28 cellular contexts compared by ENCODE assay signal in the genomic region with DNA sequence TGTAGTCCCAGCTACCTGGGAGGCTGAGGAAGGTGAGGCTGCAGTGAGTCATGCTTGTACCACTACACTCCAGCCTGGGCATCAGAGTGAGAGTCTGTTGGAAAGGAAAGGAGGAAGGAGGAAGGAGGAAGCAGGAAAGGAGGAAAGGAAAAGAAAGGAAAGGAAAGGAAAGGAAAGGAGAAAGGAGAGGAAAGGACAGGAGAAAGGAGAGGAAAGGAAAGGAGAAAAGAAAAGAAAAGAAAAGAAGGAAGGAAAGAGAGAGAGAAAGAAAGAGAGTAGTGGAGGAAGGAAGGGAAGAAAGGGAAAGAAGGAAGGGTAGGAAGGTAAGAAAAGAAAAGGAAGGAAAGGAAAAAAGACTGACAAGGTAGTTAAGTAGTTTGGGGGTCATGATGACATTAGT.
"Had no signal": no experiment of that assay in that cellular context is flagged by ENCODE, and none has a peak within 500 bp of the region (broad histone marks: within the 10 kb centered on the region; RNA-seq: fewer than 3 reads in every experiment).

No MANE protein-coding gene starts in this region.

- H3K36me3 ChIP-seq: neural progenitor cell, ovary, right lobe of liver, sigmoid colon, stomach, thoracic aorta, thyroid gland, tibial nerve, upper lobe of right lung, uterus had no signal

- H3K9me3 ChIP-seq: ovary, psoas muscle, right lobe of liver, sigmoid colon, stomach, thoracic aorta, thyroid gland, tibial nerve, upper lobe of right lung, uterus had no signal

- H3K4me3 Mint-ChIP-seq: natural killer cell; nephron; neural progenitor cell; stimulated activated effector memory CD8-positive, alpha-beta T cell treated with anti-CD3 and anti-CD28 coated beads, Interleukin-12 subunit alpha, Interleukin-12 subunit beta, amount 100 ng/mL, for 72 hours; stimulated activated naive B cell treated with anti-CD40 and anti-IgM and Interleukin-4, amounts not matched to agents 10 μg/mL and 1 μg/mL and 100 μg/mL, for 72 hours; stimulated activated naive CD8-positive, alpha-beta T cell treated with anti-CD3 and anti-CD28 coated beads, Interleukin-15, Interleukin-2, amounts not matched to agents 100 ng/mL and 50 ng/mL, for 24 hours; type B pancreatic cell had no signal

- H3K4me1 Mint-ChIP-seq: nephron had no signal

- H3K4me1 ChIP-seq: neural progenitor cell, parathyroid adenoma, psoas muscle, right lobe of liver, thyroid gland, tibial nerve, uterus had no signal

- H3K27me3 ChIP-seq: neural progenitor cell, ovary, right lobe of liver, sigmoid colon, stomach, thyroid gland, tibial nerve, upper lobe of right lung, uterus had no signal

- H3K79me2 ChIP-seq: parathyroid adenoma had no signal

- H3K27ac ChIP-seq: neural progenitor cell, ovary, parathyroid adenoma, psoas muscle, right lobe of liver, sigmoid colon, stomach, thoracic aorta, thyroid gland, tibial nerve, upper lobe of right lung, uterus had no signal

- FAIRE-seq: small intestine had no signal

- H3K27ac Mint-ChIP-seq: natural killer cell; nephron; neural progenitor cell; progenitor cell of endocrine pancreas; stimulated activated effector memory CD8-positive, alpha-beta T cell treated with anti-CD3 and anti-CD28 coated beads, Interleukin-12 subunit alpha, Interleukin-12 subunit beta, amount 100 ng/mL, for 72 hours; stimulated activated naive B cell treated with anti-CD40 and anti-IgM and Interleukin-4, amounts not matched to agents 10 μg/mL and 1 μg/mL and 100 μg/mL, for 72 hours; stimulated activated naive CD8-positive, alpha-beta T cell treated with anti-CD3 and anti-CD28 coated beads, Interleukin-15, Interleukin-2, amounts not matched to agents 100 ng/mL and 50 ng/mL, for 24 hours; type B pancreatic cell had no signal

- H3K36me3 Mint-ChIP-seq: natural killer cell; neural progenitor cell; stimulated activated effector memory CD8-positive, alpha-beta T cell treated with anti-CD3 and anti-CD28 coated beads, Interleukin-12 subunit alpha, Interleukin-12 subunit beta, amount 100 ng/mL, for 72 hours; stimulated activated naive B cell treated with anti-CD40 and anti-IgM and Interleukin-4, amounts not matched to agents 10 μg/mL and 1 μg/mL and 100 μg/mL, for 72 hours had no signal

- H3K4me2 ChIP-seq: neural progenitor cell had no signal

- H3K9me3 Mint-ChIP-seq: natural killer cell; nephron; neural progenitor cell; stimulated activated effector memory CD8-positive, alpha-beta T cell treated with anti-CD3 and anti-CD28 coated beads, Interleukin-12 subunit alpha, Interleukin-12 subunit beta, amount 100 ng/mL, for 72 hours; stimulated activated naive B cell treated with anti-CD40 and anti-IgM and Interleukin-4, amounts not matched to agents 10 μg/mL and 1 μg/mL and 100 μg/mL, for 72 hours; stimulated activated naive CD8-positive, alpha-beta T cell treated with anti-CD3 and anti-CD28 coated beads, Interleukin-15, Interleukin-2, amounts not matched to agents 100 ng/mL and 50 ng/mL, for 24 hours; type B pancreatic cell had no signal

- H3K4me3 ChIP-seq: neural progenitor cell, ovary, psoas muscle, right lobe of liver, sigmoid colon, stomach, thoracic aorta, thyroid gland, tibial nerve, upper lobe of right lung, uterus had no signal

- ATAC-seq: natural killer cell; psoas muscle; right cardiac atrium; right lobe of liver; stimulated activated effector memory CD8-positive, alpha-beta T cell treated with anti-CD3 and anti-CD28 coated beads, Interleukin-12 subunit alpha, Interleukin-12 subunit beta, amount 100 ng/mL, for 72 hours; stimulated activated naive B cell treated with anti-CD40 and anti-IgM and Interleukin-4, amounts not matched to agents 10 μg/mL and 1 μg/mL and 100 μg/mL, for 72 hours; upper lobe of right lung had no signal

- H3K27me3 Mint-ChIP-seq: progenitor cell of endocrine pancreas; stimulated activated naive B cell treated with anti-CD40 and anti-IgM and Interleukin-4, amounts not matched to agents 10 μg/mL and 1 μg/mL and 100 μg/mL, for 72 hours; stimulated activated naive CD8-positive, alpha-beta T cell treated with anti-CD3 and anti-CD28 coated beads, Interleukin-15, Interleukin-2, amounts not matched to agents 100 ng/mL and 50 ng/mL, for 24 hours; type B pancreatic cell had no signal

- H2AFZ ChIP-seq: neural progenitor cell, parathyroid adenoma had no signal

- H3K9ac ChIP-seq: neural progenitor cell, parathyroid adenoma had no signal

- DNase-seq: natural killer cell; occipital lobe; ovary; posterior cingulate gyrus; psoas muscle; right cardiac atrium; right lobe of liver; sigmoid colon; small intestine; stimulated activated CD4-positive, alpha-beta T cell treated with anti-CD3 and anti-CD28 coated beads, Interleukin-15, amount 100 ng/mL, for 24 hours; stimulated activated CD4-positive, alpha-beta T cell treated with anti-CD3 and anti-CD28 coated beads, Interleukin-2, amount 100 ng/mL, for 24 hours; stimulated activated CD4-positive, alpha-beta T cell treated with anti-CD3 and anti-CD28 coated beads, Interleukin-2, amount 100 ng/mL, for 48 hours; stimulated activated CD4-positive, alpha-beta T cell treated with anti-CD3 and anti-CD28 coated beads, Interleukin-4, amount 100 ng/mL, for 24 hours; stimulated activated naive B cell treated with anti-CD40 and anti-IgM and Interleukin-4, amounts not matched to agents 10 μg/mL and 1 μg/mL and 100 μg/mL, for 72 hours; stimulated activated naive CD4-positive, alpha-beta T cell treated with Interleukin-2 at 50 U/mL for 16 hours; stomach; thyroid gland; upper lobe of right lung; uterus had no signal
